In genomic region chr20:45953672-45954071, GRCh38 we compare ENCODE assay signal across 20 cellular contexts. TPM values are rescaled to one million over a fixed set of nuclear protein-coding genes. Genes with fewer than 3 reads are reported as not detected.
DNase-seq lines count a peak whose midpoint lies in the region; ATAC-seq, FAIRE-seq and TF ChIP-seq lines count a peak whose summit lies in the region.
"Had no signal": no experiment of that assay in that cellular context is flagged by ENCODE, and none has a peak within 500 bp of the region (broad histone marks: within the 10 kb centered on the region; RNA-seq: fewer than 3 reads in every experiment).

No MANE protein-coding gene starts in this region.

- peak overlapping the region in 2 of 3 donors; percentile 51 to 67 for H3K27ac Mint-ChIP-seq in CD4-positive, CD25-positive, alpha-beta regulatory T cell
- H3K27ac Mint-ChIP-seq in effector memory CD8-positive, alpha-beta T cell = peak overlapping the region; percentile 20 to 74
- H3K27ac Mint-ChIP-seq: CD8-positive, alpha-beta T cell had no signal

- no peak for DNase-seq in CD4-positive, CD25-positive, alpha-beta regulatory T cell
- DNase-seq in GM12892 (ENCODE audit: insufficient read length) (no peak), posterior vena cava (ENCODE audit: low spot score) (peak; percentile 63), body of pancreas (no peak), NCI-H748 treated with DMSO at 0.1 percent for 48 hours (lab: John Stamatoyannopoulos, UW) (no peak)
- DNase-seq in effector memory CD8-positive, alpha-beta T cell = no peak
- DNase-seq: BE2C, DND-41, GM23248, Karpas-422, MG63, NCI-H1092, NCI-H2081 treated with DMSO at 0.1 percent for 48 hours, NCI-H510A had no signal

- no peak for ATAC-seq in CD4-positive, CD25-positive, alpha-beta regulatory T cell (ENCODE audit: low read depth in 2 of 2)
- no peak for ATAC-seq in effector memory CD8-positive, alpha-beta T cell (replicated peaks)
- ATAC-seq in body of pancreas (no peak), GM18520 (IDR thresholded peaks at IDR 0.05; ENCODE audit: unreplicated experiment) (no peak)
- ATAC-seq: CD8-positive, alpha-beta T cell had no signal

- no peak overlapping the region for H3K4me3 ChIP-seq in CD4-positive, CD25-positive, alpha-beta regulatory T cell (ENCODE audit: low read depth, low read length)
- no peak overlapping the region for H3K4me3 ChIP-seq in body of pancreas
- H3K4me3 ChIP-seq: GM23248, MG63, PC-9 had no signal

- peaks cover 0 to 2% (median 0%) of the 10 kb centered on the region in 4 donors for H3K4me1 Mint-ChIP-seq in CD4-positive, CD25-positive, alpha-beta regulatory T cell
- H3K4me1 Mint-ChIP-seq in effector memory CD8-positive, alpha-beta T cell (ENCODE audit: low read depth in 2 of 2) = peaks cover 0 to 9% of the 10 kb centered on the region in 2 donors

- intact Hi-C loops in posterior vena cava (cut with DNase I) (no loop called here), body of pancreas (cut with DNase I) (no loop called here)

- H3K27me3 ChIP-seq in CD4-positive, CD25-positive, alpha-beta regulatory T cell (ENCODE audit: control insufficient read depth, insufficient read depth, low read length) = no peaks in the 10 kb centered on the region
- H3K27me3 ChIP-seq in body of pancreas = no peaks in the 10 kb centered on the region
- H3K27me3 ChIP-seq: BE2C, MG63 had no signal

- H3K9me3 ChIP-seq in CD4-positive, CD25-positive, alpha-beta regulatory T cell (ENCODE audit: control insufficient read depth in 2 of 2, low read length in 2 of 2) = no peaks in the 10 kb centered on the region
- H3K9me3 ChIP-seq in body of pancreas = no peaks in the 10 kb centered on the region
- H3K9me3 ChIP-seq: BE2C, MG63 had no signal

- no peaks in the 10 kb centered on the region for H3K27me3 Mint-ChIP-seq in CD4-positive, CD25-positive, alpha-beta regulatory T cell
- H3K27me3 Mint-ChIP-seq in effector memory CD8-positive, alpha-beta T cell = no peaks in the 10 kb centered on the region

- peaks cover 75% of the 10 kb centered on the region for H3K36me3 ChIP-seq in CD4-positive, CD25-positive, alpha-beta regulatory T cell (ENCODE audit: control insufficient read depth, insufficient read depth, low read length)
- peaks cover 18 to 37% of the 10 kb centered on the region in 2 donors for H3K36me3 ChIP-seq in body of pancreas (replicated peaks in 1 of 2; ENCODE audit: insufficient read depth in 1 of 2, low read depth in 2 of 2)

- TF ChIP-seq POLR2A in GM12892 (IDR thresholded peaks at IDR 0.05; ENCODE audit: low read depth, low read length) (0 out of 2 replicates have a peak, but pooled peaks have one; percentile 20), body of pancreas (IDR thresholded peaks at IDR 0.05) (no peak)

- FAIRE-seq in GM12892 (lab: Jason Lieb, UNC) = no peak
- FAIRE-seq: D721Med, G401.6 had no signal

- no peak for TF ChIP-seq CTCF in body of pancreas (IDR thresholded peaks at IDR 0.05)

- H3K9me3 Mint-ChIP-seq in CD4-positive, CD25-positive, alpha-beta regulatory T cell = peaks cover 0 to 3% (median 0%) of the 10 kb centered on the region in 7 donors
- no peaks in the 10 kb centered on the region for H3K9me3 Mint-ChIP-seq in effector memory CD8-positive, alpha-beta T cell
- H3K9me3 Mint-ChIP-seq: CD8-positive, alpha-beta T cell had no signal

- 96 to 98% methylated on average over 4 to 6 of the region's 9 CpGs for WGBS in body of pancreas, 2 donors

- H3K4me3 Mint-ChIP-seq in CD4-positive, CD25-positive, alpha-beta regulatory T cell = no peak overlapping the region
- H3K4me3 Mint-ChIP-seq in effector memory CD8-positive, alpha-beta T cell = no peak overlapping the region
- H3K4me3 Mint-ChIP-seq: CD8-positive, alpha-beta T cell had no signal

- H3K27ac ChIP-seq in CD4-positive, CD25-positive, alpha-beta regulatory T cell (ENCODE audit: insufficient read depth, low read length, poor library complexity, severe bottlenecking) = no peak overlapping the region
- H3K27ac ChIP-seq in body of pancreas = no peak overlapping the region
- H3K27ac ChIP-seq: GM23248, PC-9 had no signal

- no peaks in the 10 kb centered on the region for H3K4me1 ChIP-seq in CD4-positive, CD25-positive, alpha-beta regulatory T cell (ENCODE audit: control insufficient read depth, insufficient read depth, low read length, poor library complexity, severe bottlenecking)
- H3K4me1 ChIP-seq in body of pancreas = no peaks in the 10 kb centered on the region
- H3K4me1 ChIP-seq: BE2C had no signal

- H3K36me3 Mint-ChIP-seq in CD4-positive, CD25-positive, alpha-beta regulatory T cell = peaks cover 26% of the 10 kb centered on the region
- H3K36me3 Mint-ChIP-seq in effector memory CD8-positive, alpha-beta T cell (ENCODE audit: insufficient read depth) = peaks cover 71% of the 10 kb centered on the region

RNA-seq across cellular contexts. Expression of gene ZNF335, which starts 18.3 kb away (rescaled TPM):
- 137 TPM for total RNA-seq in CD4-positive, CD25-positive, alpha-beta regulatory T cell
- 10 to 100 TPM in 3 of 4 donors, 1 to 10 TPM in 1; 8.2 to 15.1 (median 12.0) TPM for polyA plus RNA-seq in CD4-positive, CD25-positive, alpha-beta regulatory T cell
- 10.0 TPM for polyA plus RNA-seq in GM12892 (2012; ENCODE audit: missing spikeins)
- 10 to 100 TPM; 12.6 to 13.7 TPM for total RNA-seq in posterior vena cava
- 10 to 100 TPM; 21.8 to 41.9 TPM for total RNA-seq in body of pancreas

RNA-seq across cellular contexts. Expression of gene PCIF1, which starts 19.2 kb away (rescaled TPM):
- 95.3 TPM for total RNA-seq in CD4-positive, CD25-positive, alpha-beta regulatory T cell
- 10 to 100 TPM; 82.0 to 93.6 (median 91.8) TPM for polyA plus RNA-seq in CD4-positive, CD25-positive, alpha-beta regulatory T cell
- 18.1 TPM for polyA plus RNA-seq in GM12892 (2012; ENCODE audit: missing spikeins)
- total RNA-seq in posterior vena cava (10 to 100 TPM; 27.3 to 35.7 TPM), body of pancreas (10 to 100 TPM; 20.2 to 28.7 TPM)

RNA-seq across cellular contexts. Expression of gene PLTP, which starts 41.7 kb away (rescaled TPM):
- 0.67 TPM for total RNA-seq in CD4-positive, CD25-positive, alpha-beta regulatory T cell
- 1 to 10 TPM in 3 of 4 donors, not detected in 1; 2.0 to 4.6 (median 2.3) TPM for polyA plus RNA-seq in CD4-positive, CD25-positive, alpha-beta regulatory T cell
- polyA plus RNA-seq in GM12892 (2012; ENCODE audit: missing spikeins) = 12.6 TPM
- 100 to 1,000 TPM; 134 to 689 TPM for total RNA-seq in posterior vena cava
- total RNA-seq in body of pancreas = 100 to 1,000 TPM; 109 to 198 TPM
- total RNA-seq: CD8-positive, alpha-beta T cell had no signal

RNA-seq across cellular contexts. Expression of gene MMP9, which starts 55.0 kb away (rescaled TPM):
- total RNA-seq in CD4-positive, CD25-positive, alpha-beta regulatory T cell = 4.9 TPM
- not detected for polyA plus RNA-seq in CD4-positive, CD25-positive, alpha-beta regulatory T cell
- polyA plus RNA-seq in GM12892 (2012; ENCODE audit: missing spikeins) = 0.15 TPM
- total RNA-seq in posterior vena cava = 10 to 100 TPM in 1 of 2 donors, 1 to 10 TPM in 1; 2.2 to 16.6 TPM
- total RNA-seq in body of pancreas = under 1 TPM in 1 of 2 donors, not detected in 1; 0.26 TPM
- total RNA-seq: GM23248, PC-9 had no signal
- polyA plus RNA-seq: AG04450 had no signal

Comparison
In these comparisons a context has a peak if more than half of its experiments do, and no peak if none do; other contexts are left out.
1. RNA of gene PLTP, which starts 41.7 kb away (total RNA-seq): 134 to 689 TPM in posterior vena cava and 109 to 198 TPM in body of pancreas; 0.67 TPM in CD4-positive, CD25-positive, alpha-beta regulatory T cell (single experiment); every median in the first group is over 10 times any median in the second.